ENCODE assay signal across 17 cellular contexts in the genomic region with DNA sequence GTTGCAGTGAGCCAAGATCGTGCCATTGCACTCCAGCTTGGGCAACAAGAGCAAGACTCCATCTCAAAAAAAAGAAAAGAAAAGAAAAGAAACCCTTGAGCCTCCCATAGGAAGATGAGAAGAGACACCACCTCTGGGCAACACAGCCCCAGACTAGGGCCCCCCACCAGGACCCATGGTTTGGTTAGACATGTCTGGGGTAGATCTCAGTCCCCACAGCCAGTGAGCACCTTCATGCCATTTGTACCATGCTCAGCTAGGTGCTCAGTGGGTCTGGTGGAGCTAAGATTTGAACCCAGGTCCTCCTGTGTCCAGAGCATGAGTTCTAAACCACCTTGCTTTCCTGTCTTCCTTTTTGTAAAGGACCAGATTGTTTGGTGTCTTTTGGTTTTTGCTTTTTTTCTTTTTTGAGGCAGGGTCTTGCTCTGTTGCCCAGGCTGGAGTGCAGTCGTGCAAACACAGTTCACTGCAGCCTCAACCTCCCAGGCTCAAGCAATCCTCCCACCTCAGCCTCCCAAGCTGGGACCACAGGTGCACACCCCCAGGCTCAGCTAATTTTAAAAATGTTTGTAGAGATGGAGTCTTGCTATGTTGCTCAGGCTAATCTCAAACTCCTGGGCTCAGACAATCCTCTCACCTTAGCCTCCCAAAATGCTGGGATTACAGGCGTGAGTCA. TPM values are rescaled to one million over a fixed set of nuclear protein-coding genes. Genes with fewer than 3 reads are reported as not detected.
A peak's percentile ranks its signal among the peaks of the same experiment; 100 is the strongest.
DNase-seq lines count a peak whose midpoint lies in the region; ATAC-seq and TF ChIP-seq lines count a peak whose summit lies in the region.
"Had no signal": no experiment of that assay in that cellular context is flagged by ENCODE, and none has a peak within 500 bp of the region (broad histone marks: within the 10 kb centered on the region; RNA-seq: fewer than 3 reads in every experiment).

No MANE protein-coding gene starts in this region.

- no peak overlapping the region for H3K4me2 ChIP-seq in GM23338

- H3K27ac Mint-ChIP-seq in chondrocyte (ENCODE audit: unreplicated experiment) (no peak overlapping the region), GM23338 (no peak overlapping the region)
- H3K27ac Mint-ChIP-seq: CD4-positive, CD25-positive, alpha-beta regulatory T cell had no signal

- no peaks in the 10 kb centered on the region for H4K20me1 ChIP-seq in GM23338 (replicated peaks; ENCODE audit: insufficient read depth)
- H4K20me1 ChIP-seq: BLaER1 treated with 17β-estradiol and CSF1 and Interleukin-3, amounts not matched to agents 10 nM and 100 nM had no signal

- no peaks in the 10 kb centered on the region for H3F3A ChIP-seq in GM23338 (replicated peaks; ENCODE audit: low read depth)

- no peaks in the 10 kb centered on the region for H3K9me2 ChIP-seq in GM23338 (ENCODE audit: insufficient read depth)

- POLR2A ChIA-PET in HEK293 (lab: Yijun Ruan, JAX), result interaction anchor here (1.3 kb wide), 1 partner anchor 452 kb away, joined by 3 read pairs; the partner anchor contains the start of gene HSPA5

- no peaks in the 10 kb centered on the region for H3K27me3 Mint-ChIP-seq in chondrocyte (ENCODE audit: low read depth)
- H3K27me3 Mint-ChIP-seq in GM23338 (ENCODE audit: insufficient read depth, low read depth, poor library complexity), result peaks cover 1% of the 10 kb centered on the region

- no peaks in the 10 kb centered on the region for H3K79me2 ChIP-seq in GM23338 (replicated peaks; ENCODE audit: insufficient read depth)

- TF ChIP-seq CTCF in HEK293 (tag by site-specific recombination; IDR thresholded peaks at IDR 0.05), result no peak
- no peak for TF ChIP-seq CTCF in chondrocyte (IDR thresholded peaks at IDR 0.05)
- TF ChIP-seq CTCF in suprapubic skin (IDR thresholded peaks at IDR 0.05), result no peak
- TF ChIP-seq CTCF in right atrium auricular region (IDR thresholded peaks at IDR 0.05), result no peak
- no peak for TF ChIP-seq CTCF in GM23338 (conservative IDR thresholded peaks at IDR 0.05; ENCODE audit: low read depth in 2 of 2)

- no peaks in the 10 kb centered on the region for H3K27me3 ChIP-seq in suprapubic skin
- H3K27me3 ChIP-seq in right atrium auricular region, result no peaks in the 10 kb centered on the region
- H3K27me3 ChIP-seq in GM23338 (ENCODE audit: insufficient read depth), result no peaks in the 10 kb centered on the region
- H3K27me3 ChIP-seq: BLaER1 treated with 17β-estradiol and CSF1 and Interleukin-3, amounts not matched to agents 10 nM and 100 nM had no signal

- WGBS in suprapubic skin, result 75% methylated on average over 3 of the region's 3 CpGs

- CTCF ChIA-PET in HEK293 (lab: Yijun Ruan, JAX), result interaction anchor here (0.7 to 7.9 kb wide), 9 partner anchors 9 to 67 kb away, joined by 3 to 60 read pairs (median 5); partner anchors contain the start of genes NR6A1, OLFML2A and WDR38

- no peak for TF ChIP-seq POLR2A in suprapubic skin (IDR thresholded peaks at IDR 0.05)

- H3K27ac ChIP-seq in HEK293 (ENCODE audit: extremely low read depth, low read depth, low read length) (no peak overlapping the region), suprapubic skin (no peak overlapping the region), right atrium auricular region (no peak overlapping the region), GM23338 (ENCODE audit: low read depth) (no peak overlapping the region)
- H3K27ac ChIP-seq: GM23248 had no signal

- H3K4me1 Mint-ChIP-seq in chondrocyte (ENCODE audit: low read depth) (peaks cover 33% of the 10 kb centered on the region), GM23338 (no peaks in the 10 kb centered on the region)
- H3K4me1 Mint-ChIP-seq: CD4-positive, CD25-positive, alpha-beta regulatory T cell had no signal

- no peak overlapping the region for H3K4me3 Mint-ChIP-seq in chondrocyte (ENCODE audit: unreplicated experiment)
- no peak overlapping the region for H3K4me3 Mint-ChIP-seq in GM23338
- H3K4me3 Mint-ChIP-seq: CD4-positive, CD25-positive, alpha-beta regulatory T cell had no signal

- H2AFZ ChIP-seq in GM23338, result no peak overlapping the region
- H2AFZ ChIP-seq: GM23248 had no signal

- no peak for ATAC-seq in GM23338
- ATAC-seq: GM12878 had no signal

- H3K4me3 ChIP-seq in HEK293 (ENCODE audit: low read depth, low read length) (no peak overlapping the region), suprapubic skin (no peak overlapping the region), right atrium auricular region (no peak overlapping the region), GM23338 (no peak overlapping the region)
- H3K4me3 ChIP-seq: BLaER1 treated with 17β-estradiol and CSF1 and Interleukin-3, amounts not matched to agents 10 nM and 100 nM; GM12878; GM23248 had no signal

- DNase-seq in chondrocyte (ENCODE audit: low spot score) (peak; percentile 35), mesenteric fat pad (ENCODE audit: low spot score) (peak; percentile 37), suprapubic skin (ENCODE audit: low spot score in 2 of 2) (peak; percentile 22 to 69), kidney glomerular epithelial cell (lab: John Stamatoyannopoulos, UW) (no peak), right atrium auricular region (ENCODE audit: low spot score) (no peak), NCI-H748 treated with DMSO at 0.1 percent for 48 hours (lab: John Stamatoyannopoulos, UW) (no peak), GM23338 (ENCODE audit: low spot score) (no peak)
- DNase-seq: 8988T; ACHN; Calu3; CD4-positive, CD25-positive, alpha-beta regulatory T cell; DMS 273 treated with DMSO at 0.1 percent for 48 hours; GM23248; H7 had no signal

- H3K9me3 ChIP-seq in HEK293 (ENCODE audit: control insufficient read depth, insufficient read depth, low read depth, low read length) (no peaks in the 10 kb centered on the region), suprapubic skin (no peaks in the 10 kb centered on the region), right atrium auricular region (no peaks in the 10 kb centered on the region)
- H3K9me3 ChIP-seq: BLaER1 treated with 17β-estradiol and CSF1 and Interleukin-3, amounts not matched to agents 10 nM and 100 nM had no signal

- no peaks in the 10 kb centered on the region for H3K36me3 ChIP-seq in HEK293 (ENCODE audit: control insufficient read depth in 2 of 2, insufficient read depth in 1 of 2, low read length in 2 of 2)
- H3K36me3 ChIP-seq in suprapubic skin, result peaks cover 14% of the 10 kb centered on the region
- H3K36me3 ChIP-seq in right atrium auricular region, result no peaks in the 10 kb centered on the region
- H3K36me3 ChIP-seq in GM23338 (ENCODE audit: insufficient read depth), result no peaks in the 10 kb centered on the region
- H3K36me3 ChIP-seq: BLaER1 treated with 17β-estradiol and CSF1 and Interleukin-3, amounts not matched to agents 10 nM and 100 nM had no signal

- H3K9me3 Mint-ChIP-seq in chondrocyte (ENCODE audit: low read depth) (no peaks in the 10 kb centered on the region), GM23338 (no peaks in the 10 kb centered on the region)
- H3K9me3 Mint-ChIP-seq: CD4-positive, CD25-positive, alpha-beta regulatory T cell had no signal

- TF ChIP-seq EP300 in suprapubic skin (IDR thresholded peaks at IDR 0.05), result no peak

- H3K36me3 Mint-ChIP-seq in chondrocyte (ENCODE audit: low read depth) (peaks cover 17% of the 10 kb centered on the region), GM23338 (ENCODE audit: low read depth) (no peaks in the 10 kb centered on the region)
- H3K36me3 Mint-ChIP-seq: CD4-positive, CD25-positive, alpha-beta regulatory T cell had no signal

- no peaks in the 10 kb centered on the region for H3K4me1 ChIP-seq in HEK293 (ENCODE audit: control insufficient read depth, insufficient read depth, low read length)
- H3K4me1 ChIP-seq in suprapubic skin, result peaks cover 22% of the 10 kb centered on the region
- peaks cover 0 to 23% of the 10 kb centered on the region in 2 donors for H3K4me1 ChIP-seq in right atrium auricular region
- H3K4me1 ChIP-seq in GM23338 (ENCODE audit: insufficient read depth), result no peaks in the 10 kb centered on the region

TF ChIP-seq in HEK293, 187 proteins besides CTCF, POLR2A, EP300 and RAD21:
- TF ChIP-seq, protein P1, sequence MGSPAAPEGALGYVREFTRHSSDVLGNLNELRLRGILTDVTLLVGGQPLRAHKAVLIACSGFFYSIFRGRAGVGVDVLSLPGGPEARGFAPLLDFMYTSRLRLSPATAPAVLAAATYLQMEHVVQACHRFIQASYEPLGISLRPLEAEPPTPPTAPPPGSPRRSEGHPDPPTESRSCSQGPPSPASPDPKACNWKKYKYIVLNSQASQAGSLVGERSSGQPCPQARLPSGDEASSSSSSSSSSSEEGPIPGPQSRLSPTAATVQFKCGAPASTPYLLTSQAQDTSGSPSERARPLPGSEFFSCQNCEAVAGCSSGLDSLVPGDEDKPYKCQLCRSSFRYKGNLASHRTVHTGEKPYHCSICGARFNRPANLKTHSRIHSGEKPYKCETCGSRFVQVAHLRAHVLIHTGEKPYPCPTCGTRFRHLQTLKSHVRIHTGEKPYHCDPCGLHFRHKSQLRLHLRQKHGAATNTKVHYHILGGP (tag by site-specific recombination; IDR thresholded peaks at IDR 0.05), result no peak
- peak; percentile 74 for TF ChIP-seq ZNF121 (tag by site-specific recombination; IDR thresholded peaks at IDR 0.05)

TF ChIP-seq in GM23338, 12 proteins besides CTCF, POLR2A, EP300 and RAD21 (continues in another document):
- TF ChIP-seq ZNF331 (CRISPR knock-in tag; IDR thresholded peaks at IDR 0.05; ENCODE audit: low read depth) (no peak), POLR2AphosphoS5 (IDR thresholded peaks at IDR 0.05; ENCODE audit: low read depth) (no peak), JUNB (IDR thresholded peaks at IDR 0.05; ENCODE audit: unreplicated experiment) (no peak)

RNA-seq across cellular contexts. Expression of gene OLFML2A, which starts 11.7 kb away (rescaled TPM):
- total RNA-seq in chondrocyte (112 to 475 TPM (median 469 TPM) in 3 replicates), mesenteric fat pad (10.7 TPM), suprapubic skin (10 to 100 TPM; 14.6 to 36.8 (median 18.9) TPM), right atrium auricular region (10 to 100 TPM; 41.2 to 53.2 TPM)
- total RNA-seq in GM23338 (2014; rRNA removed; shearing (Covaris generic)), result 6.4 and 6.7 TPM in 2 replicates
- polyA plus RNA-seq in GM23338 (2016; fragmentation: Nextera tagmentation; extraction: Ambion mirVana), result 1.1 TPM in 2 replicates
- total RNA-seq: CD4-positive, CD25-positive, alpha-beta regulatory T cell had no signal
- polyA plus RNA-seq: CD4-positive, CD25-positive, alpha-beta regulatory T cell had no signal

RNA-seq across cellular contexts. Expression of gene NR6A1, which starts 17.6 kb away (rescaled TPM):
- 0.39 to 0.77 TPM (median 0.56 TPM) in 3 replicates for total RNA-seq in chondrocyte
- total RNA-seq in mesenteric fat pad, result 0.64 TPM
- 10 to 100 TPM in 1 of 4 donors, 1 to 10 TPM in 3; 6.5 to 10.1 (median 6.8) TPM for total RNA-seq in suprapubic skin
- 1 to 10 TPM; 1.9 to 2.6 TPM for total RNA-seq in right atrium auricular region
- 125 and 139 TPM in 2 replicates for total RNA-seq in GM23338 (2014; rRNA removed; shearing (Covaris generic))
- polyA plus RNA-seq in GM23338 (2016; fragmentation: Nextera tagmentation; extraction: Ambion mirVana), result 40.9 and 44.2 TPM in 2 replicates
- total RNA-seq: GM23248 had no signal
- polyA plus RNA-seq: CD4-positive, CD25-positive, alpha-beta regulatory T cell had no signal

Comparison
In these comparisons a context has a peak if more than half of its experiments do, and no peak if none do; other contexts are left out.
1. DNase-seq: peak in chondrocyte (single experiment), mesenteric fat pad (single experiment) and suprapubic skin (2 of 2); none in kidney glomerular epithelial cell (single experiment), right atrium auricular region (single experiment), NCI-H748 treated with DMSO at 0.1 percent for 48 hours (single experiment) and GM23338 (single experiment).
2. RNA of gene NR6A1, which starts 17.6 kb away (total RNA-seq): 125 to 139 TPM in GM23338; 6.5 to 10.1 TPM in suprapubic skin, 1.9 to 2.6 TPM in right atrium auricular region, 0.39 to 0.77 TPM in chondrocyte and 0.64 TPM in mesenteric fat pad (single experiment); every median in the first group is over 10 times any median in the second.